In the genomic region with DNA sequence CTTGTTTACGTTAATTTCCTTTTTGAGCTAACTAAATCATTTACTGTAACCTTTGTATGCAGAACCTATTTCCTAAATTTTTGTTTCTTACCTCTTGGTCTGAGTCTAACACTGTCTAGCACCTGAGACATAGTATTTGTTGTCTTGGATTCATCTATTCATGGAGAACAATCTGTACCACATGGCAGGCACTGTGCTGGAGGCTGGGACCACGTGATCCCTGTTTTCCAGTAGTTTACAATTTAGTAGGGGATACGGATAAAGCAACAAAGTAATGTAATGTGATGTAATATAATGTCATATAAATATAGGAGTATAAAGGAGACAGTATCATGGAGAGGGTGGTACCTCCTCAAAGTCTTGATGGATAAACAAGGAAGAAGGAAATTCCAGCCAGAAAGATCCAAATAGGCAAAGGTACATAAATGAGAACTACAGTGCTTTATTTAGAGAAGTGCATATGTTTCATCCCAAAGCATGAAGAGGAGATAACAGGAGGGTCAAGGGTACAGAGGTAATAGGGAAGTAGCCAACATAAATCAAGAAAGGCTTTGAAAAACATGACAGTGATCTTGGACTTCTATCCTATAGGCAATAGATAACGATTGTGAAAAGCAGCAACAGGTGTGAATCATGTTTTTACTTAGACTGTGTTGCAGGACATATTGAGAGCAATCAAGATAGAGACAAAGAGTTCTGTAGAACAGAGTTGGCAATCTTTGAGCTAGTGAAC, we compare ENCODE assay signal across 1 cellular context.
TF ChIP-seq lines count a peak whose summit lies in the region.

No MANE protein-coding gene starts in this region.

TF ChIP-seq in HepG2, 621 proteins besides CTCF, POLR2A, EP300 and RAD21:
- no peak for TF ChIP-seq SMC3 (IDR thresholded peaks at IDR 0.05; ENCODE audit: low read length)
- TF ChIP-seq MNT (IDR thresholded peaks at IDR 0.05) = peak; percentile 93
- TF ChIP-seq, protein P1, sequence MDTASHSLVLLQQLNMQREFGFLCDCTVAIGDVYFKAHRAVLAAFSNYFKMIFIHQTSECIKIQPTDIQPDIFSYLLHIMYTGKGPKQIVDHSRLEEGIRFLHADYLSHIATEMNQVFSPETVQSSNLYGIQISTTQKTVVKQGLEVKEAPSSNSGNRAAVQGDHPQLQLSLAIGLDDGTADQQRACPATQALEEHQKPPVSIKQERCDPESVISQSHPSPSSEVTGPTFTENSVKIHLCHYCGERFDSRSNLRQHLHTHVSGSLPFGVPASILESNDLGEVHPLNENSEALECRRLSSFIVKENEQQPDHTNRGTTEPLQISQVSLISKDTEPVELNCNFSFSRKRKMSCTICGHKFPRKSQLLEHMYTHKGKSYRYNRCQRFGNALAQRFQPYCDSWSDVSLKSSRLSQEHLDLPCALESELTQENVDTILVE (CRISPR knock-in tag; IDR thresholded peaks at IDR 0.05) = no peak
- TF ChIP-seq ZNF7 (CRISPR knock-in tag; IDR thresholded peaks at IDR 0.05) = no peak
